8 cellular contexts compared by ENCODE assay signal in genomic region chr15:65286069-65286703, GRCh38. TPM values are rescaled to one million over a fixed set of nuclear protein-coding genes. Genes with fewer than 3 reads are reported as not detected.
DNase-seq lines count a peak whose midpoint lies in the region; ATAC-seq lines count a peak whose summit lies in the region.

No MANE protein-coding gene starts in this region.

- CTCF ChIA-PET in activated CD8-positive, alpha-beta T cell treated with anti-CD3 and anti-CD28 coated beads, Interleukin-2, amount 10 ng/mL, durations not matched to agents 7 days and 5 days (lab: Charles Lee): interaction anchor here (0.7 to 4.4 kb wide), 18 partner anchors 8 to 583 kb away, joined by 3 to 29 read pairs (median 6); partner anchors contain the start of genes CLPX, RAB11A, RNU5A-1 and RNU5B-1

- peaks cover 15% of the 10 kb centered on the region for H3K36me3 Mint-ChIP-seq in activated CD8-positive, alpha-beta T cell treated with anti-CD3 and anti-CD28 coated beads, Interleukin-2, amount 10 ng/mL, durations not matched to agents 7 days and 5 days (ENCODE audit: low read depth)

- POLR2A ChIA-PET in activated CD8-positive, alpha-beta T cell treated with anti-CD3 and anti-CD28 coated beads, Interleukin-2, amount 10 ng/mL, durations not matched to agents 7 days and 5 days (lab: Charles Lee): interaction anchor here (0.7 to 4.4 kb wide), 11 partner anchors 8 to 392 kb away, joined by 3 to 115 read pairs (median 8); partner anchors contain the start of genes CLPX, PDCD7, RNU5A-1 and RNU5B-1

- H3K27ac Mint-ChIP-seq in activated CD8-positive, alpha-beta T cell treated with anti-CD3 and anti-CD28 coated beads, Interleukin-2, amount 10 ng/mL, durations not matched to agents 7 days and 5 days: peak overlapping the region; percentile 80

- H3K27me3 Mint-ChIP-seq in activated CD8-positive, alpha-beta T cell treated with anti-CD3 and anti-CD28 coated beads, Interleukin-2, amount 10 ng/mL, durations not matched to agents 7 days and 5 days (ENCODE audit: low read depth): no peaks in the 10 kb centered on the region

- H3K4me1 Mint-ChIP-seq in activated CD8-positive, alpha-beta T cell treated with anti-CD3 and anti-CD28 coated beads, Interleukin-2, amount 10 ng/mL, durations not matched to agents 7 days and 5 days (ENCODE audit: low read depth): peaks cover 29% of the 10 kb centered on the region

- no peaks in the 10 kb centered on the region for H3K9me3 Mint-ChIP-seq in activated CD8-positive, alpha-beta T cell treated with anti-CD3 and anti-CD28 coated beads, Interleukin-2, amount 10 ng/mL, durations not matched to agents 7 days and 5 days (ENCODE audit: insufficient read depth)

- DNase-seq in DMS79 treated with DMSO at 0.1 percent for 48 hours (lab: John Stamatoyannopoulos, UW): peak; percentile 3
- no peak for DNase-seq in DMS79 (lab: John Stamatoyannopoulos, UW)
- peak; percentile 31 for DNase-seq in HT1080 (ENCODE audit: low read depth)
- DNase-seq in activated CD8-positive, alpha-beta T cell treated with anti-CD3 and anti-CD28 coated beads, Interleukin-2, amount 10 ng/mL, durations not matched to agents 7 days and 5 days: peak; percentile 43
- DNase-seq in globus pallidus (ENCODE audit: low spot score): peak; percentile 45
- peak in 34 of 56 donors; percentile 5 to 78 (median 57) for DNase-seq in nucleus accumbens (lab: John Stamatoyannopoulos, UW)
- no peak for DNase-seq in stimulated activated CD4-positive, alpha-beta T cell treated with anti-CD3 and anti-CD28 coated beads, Interleukin-4, amount 100 ng/mL, for 1 hour

- H3K4me3 Mint-ChIP-seq in activated CD8-positive, alpha-beta T cell treated with anti-CD3 and anti-CD28 coated beads, Interleukin-2, amount 10 ng/mL, durations not matched to agents 7 days and 5 days: peak overlapping the region; percentile 86

- peak; percentile 10 for ATAC-seq in GM21423 (IDR thresholded peaks at IDR 0.05; ENCODE audit: unreplicated experiment)
- ATAC-seq in activated CD8-positive, alpha-beta T cell treated with anti-CD3 and anti-CD28 coated beads, Interleukin-2, amount 10 ng/mL, durations not matched to agents 7 days and 5 days: peak; percentile 44

RNA-seq across cellular contexts. Expression of gene PARP16, which starts 0.5 kb away (rescaled TPM):
- 50.8 and 60.0 TPM in 2 replicates for total RNA-seq in HT1080 (2014; rRNA removed; shearing (Covaris generic))
- 7.2 and 7.8 TPM in 2 replicates for polyA plus RNA-seq in HT1080 (2015; cell fraction: cytosol; rRNA removed)
- polyA plus RNA-seq in HT1080 (2015; cell fraction: nucleus; rRNA removed): 4.2 and 4.6 TPM in 2 replicates
- total RNA-seq in activated CD8-positive, alpha-beta T cell treated with anti-CD3 and anti-CD28 coated beads, Interleukin-2, amount 10 ng/mL, durations not matched to agents 7 days and 5 days: 10 to 100 TPM; 17.0 to 19.3 TPM

RNA-seq across cellular contexts. Expression of gene RNU5A-1, which starts 9.7 kb away (rescaled TPM):
- not detected in 2 replicates for total RNA-seq in HT1080 (2014; rRNA removed; shearing (Covaris generic))
- polyA plus RNA-seq in HT1080 (2015; cell fraction: cytosol; rRNA removed): not detected in 2 replicates
- not detected in 2 replicates for polyA plus RNA-seq in HT1080 (2015; cell fraction: nucleus; rRNA removed)
- not detected for total RNA-seq in activated CD8-positive, alpha-beta T cell treated with anti-CD3 and anti-CD28 coated beads, Interleukin-2, amount 10 ng/mL, durations not matched to agents 7 days and 5 days

RNA-seq across cellular contexts. Expression of gene RNU5B-1, which starts 18.3 kb away (rescaled TPM):
- not detected in 2 replicates for total RNA-seq in HT1080 (2014; rRNA removed; shearing (Covaris generic))
- polyA plus RNA-seq in HT1080 (2015; cell fraction: cytosol; rRNA removed): not detected in 2 replicates
- polyA plus RNA-seq in HT1080 (2015; cell fraction: nucleus; rRNA removed): not detected in 2 replicates
- total RNA-seq in activated CD8-positive, alpha-beta T cell treated with anti-CD3 and anti-CD28 coated beads, Interleukin-2, amount 10 ng/mL, durations not matched to agents 7 days and 5 days: 10 to 100 TPM in 1 of 2 experiments, not detected in 1; 19.9 TPM

Comparison
In these comparisons a context has a peak if more than half of its experiments do, and no peak if none do; other contexts are left out.
1. DNase-seq: peak in DMS79 treated with DMSO at 0.1 percent for 48 hours (single experiment), HT1080 (single experiment), activated CD8-positive, alpha-beta T cell treated with anti-CD3 and anti-CD28 coated beads, Interleukin-2, amount 10 ng/mL, durations not matched to agents 7 days and 5 days (single experiment), globus pallidus (single experiment) and nucleus accumbens (34 of 56); none in DMS79 (single experiment) and stimulated activated CD4-positive, alpha-beta T cell treated with anti-CD3 and anti-CD28 coated beads, Interleukin-4, amount 100 ng/mL, for 1 hour (single experiment).